23 cellular contexts compared by ENCODE assay signal in the genomic region with DNA sequence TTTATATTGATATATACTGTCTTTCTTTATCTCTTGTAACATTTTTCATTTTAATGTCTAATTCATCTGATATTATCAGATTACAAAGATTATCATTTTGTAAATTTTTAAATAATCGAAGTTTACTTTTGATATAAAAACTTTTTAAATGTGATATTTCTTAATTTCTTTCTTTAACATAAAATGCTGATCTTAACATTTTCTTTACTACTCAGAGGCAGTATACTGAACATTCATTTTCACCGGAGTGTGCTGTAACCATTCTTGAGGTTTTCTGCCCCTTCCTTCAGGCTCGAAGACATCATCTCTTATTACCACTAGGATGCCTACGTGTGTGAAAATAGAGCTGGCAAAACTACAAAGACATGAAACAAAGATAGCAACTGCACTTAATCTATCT.
"Had no signal": no experiment of that assay in that cellular context is flagged by ENCODE, and none has a peak within 500 bp of the region (broad histone marks: within the 10 kb centered on the region; RNA-seq: fewer than 3 reads in every experiment).

No MANE protein-coding gene starts in this region.

- H3K36me3 ChIP-seq: colonic mucosa, esophagus muscularis mucosa, neutrophil, pancreas, thoracic aorta, tibial nerve, upper lobe of left lung, uterus had no signal

- H3K27ac ChIP-seq: colonic mucosa, esophagus muscularis mucosa, foreskin keratinocyte, neutrophil, pancreas, thoracic aorta, tibial nerve, upper lobe of left lung, uterus had no signal

- ATAC-seq: foreskin keratinocyte; left lobe of liver; natural killer cell treated with Interleukin-12 subunit alpha and Interleukin-12 subunit beta and Interleukin-15 and Interleukin-18, amount 100 ng/mL, for 72 hours; pancreas; sciatic nerve; stimulated activated naive B cell treated with anti-CD40 and anti-IgM and Interleukin-4, amounts not matched to agents 10 μg/mL and 1 μg/mL and 100 μg/mL, for 72 hours had no signal

- H3K9me3 ChIP-seq: colonic mucosa, esophagus muscularis mucosa, pancreas, thoracic aorta, upper lobe of left lung, uterus had no signal

- DNase-seq: colonic mucosa; effector CD8-positive, alpha-beta T cell; endodermal cell; foreskin keratinocyte; hypothalamus; immature natural killer cell; naive B cell; pancreas; stimulated activated CD4-positive, alpha-beta T cell treated with anti-CD3 and anti-CD28 coated beads, Interleukin-15, amount 100 ng/mL, for 24 hours; stimulated activated CD4-positive, alpha-beta T cell treated with anti-CD3 and anti-CD28 coated beads, Interleukin-2, amount 100 ng/mL, for 48 hours; stimulated activated naive B cell treated with anti-CD40 and anti-IgM and Interleukin-4, amounts not matched to agents 10 μg/mL and 1 μg/mL and 100 μg/mL, for 72 hours; upper lobe of left lung; uterus had no signal

- H3K4me1 ChIP-seq: colonic mucosa, esophagus muscularis mucosa, foreskin keratinocyte, pancreas, tibial nerve, upper lobe of left lung, uterus had no signal

- FAIRE-seq: endothelial cell of umbilical vein, keratinocyte, pancreas had no signal

- H3K4me3 ChIP-seq: colonic mucosa, esophagus muscularis mucosa, lung, pancreas, thoracic aorta, tibial nerve, upper lobe of left lung, uterus had no signal

- H3K27me3 ChIP-seq: colonic mucosa, esophagus muscularis mucosa, foreskin keratinocyte, neutrophil, pancreas, tibial nerve, upper lobe of left lung, uterus had no signal
